Comparison of ENCODE assay signal across 9 cellular contexts in genomic region chr18:63444567-63444966, GRCh38. TPM values are rescaled to one million over a fixed set of nuclear protein-coding genes. Genes with fewer than 3 reads are reported as not detected.
DNase-seq lines count a peak whose midpoint lies in the region; ATAC-seq, FAIRE-seq and TF ChIP-seq lines count a peak whose summit lies in the region.
"Had no signal": no experiment of that assay in that cellular context is flagged by ENCODE, and none has a peak within 500 bp of the region (broad histone marks: within the 10 kb centered on the region; RNA-seq: fewer than 3 reads in every experiment).

No MANE protein-coding gene starts in this region.

- FAIRE-seq in GM12891 (lab: Jason Lieb, UNC): peak; percentile 38

- no peaks in the 10 kb centered on the region for H3K9me3 Mint-ChIP-seq in stimulated activated memory B cell treated with anti-CD40 and anti-IgM and Interleukin-4, amounts not matched to agents 10 μg/mL and 1 μg/mL and 100 μg/mL, for 72 hours
- H3K9me3 Mint-ChIP-seq in WTC11: peaks cover 4% of the 10 kb centered on the region; the same call in 1 of the 2 replicates

- POLR2A ChIA-PET in WTC11 (lab: Charles Lee): no interaction called here

- CTCF ChIA-PET in WTC11 (lab: Charles Lee): interaction anchor here (1.0 to 1.1 kb wide), 2 partner anchors 122 to 399 kb away, joined by 3 read pairs; no protein-coding TSS in a partner anchor

- DNase-seq in GM12891 (ENCODE audit: insufficient read length, low spot score) (no peak), NOMO-1 treated with dmso at 0.1 percent for 144 hours (lab: John Stamatoyannopoulos, UW; ENCODE audit: unreplicated experiment) (peak; percentile 83), fibroblast of peridontal ligament (ENCODE audit: extremely low read depth) (peak; percentile 84), UCSD-AML1 (lab: John Stamatoyannopoulos, UW; ENCODE audit: unreplicated experiment) (no peak), WTC11 (ENCODE audit: low spot score) (no peak)

- H3K27ac Mint-ChIP-seq in stimulated activated memory B cell treated with anti-CD40 and anti-IgM and Interleukin-4, amounts not matched to agents 10 μg/mL and 1 μg/mL and 100 μg/mL, for 72 hours: no peak overlapping the region
- no peak overlapping the region for H3K27ac Mint-ChIP-seq in WTC11

- H3K36me3 Mint-ChIP-seq in stimulated activated memory B cell treated with anti-CD40 and anti-IgM and Interleukin-4, amounts not matched to agents 10 μg/mL and 1 μg/mL and 100 μg/mL, for 72 hours: no peaks in the 10 kb centered on the region
- H3K36me3 Mint-ChIP-seq in WTC11: no peaks in the 10 kb centered on the region

- peaks cover 19% of the 10 kb centered on the region for H3K4me1 Mint-ChIP-seq in stimulated activated memory B cell treated with anti-CD40 and anti-IgM and Interleukin-4, amounts not matched to agents 10 μg/mL and 1 μg/mL and 100 μg/mL, for 72 hours
- no peaks in the 10 kb centered on the region for H3K4me1 Mint-ChIP-seq in WTC11

- H3K27me3 Mint-ChIP-seq in stimulated activated memory B cell treated with anti-CD40 and anti-IgM and Interleukin-4, amounts not matched to agents 10 μg/mL and 1 μg/mL and 100 μg/mL, for 72 hours: peaks cover 11% of the 10 kb centered on the region
- no peaks in the 10 kb centered on the region; the same call in 1 of the 2 replicates for H3K27me3 Mint-ChIP-seq in WTC11 (ENCODE audit: low read depth)

- no peak for TF ChIP-seq CTCF in WTC11 (IDR thresholded peaks at IDR 0.05)

- ATAC-seq in stimulated activated memory B cell treated with anti-CD40 and anti-IgM and Interleukin-4, amounts not matched to agents 10 μg/mL and 1 μg/mL and 100 μg/mL, for 72 hours: peak; percentile 64
- ATAC-seq in GM18502 (IDR thresholded peaks at IDR 0.05; ENCODE audit: poor library complexity, unreplicated experiment) (no peak), GM21381 (IDR thresholded peaks at IDR 0.05; ENCODE audit: unreplicated experiment) (no peak), WTC11 (no peak)

- no peak overlapping the region for H3K4me3 Mint-ChIP-seq in stimulated activated memory B cell treated with anti-CD40 and anti-IgM and Interleukin-4, amounts not matched to agents 10 μg/mL and 1 μg/mL and 100 μg/mL, for 72 hours
- H3K4me3 Mint-ChIP-seq in WTC11: no peak overlapping the region

- no peak for TF ChIP-seq POLR2A in GM12891 (IDR thresholded peaks at IDR 0.05; ENCODE audit: low read depth, low read length)

TF ChIP-seq in GM12891, 5 proteins besides CTCF, POLR2A, EP300 and RAD21:
- TF ChIP-seq POLR2AphosphoS5 (IDR thresholded peaks at IDR 0.05; ENCODE audit: low read depth, low read length) (no peak), POU2F2 (IDR thresholded peaks at IDR 0.05; ENCODE audit: low read depth, low read length) (no peak), PAX5 (IDR thresholded peaks at IDR 0.05; ENCODE audit: insufficient read depth, low read length, severe bottlenecking) (no peak), TAF1 (IDR thresholded peaks at IDR 0.05; ENCODE audit: low read depth, low read length) (no peak), SPI1 (IDR thresholded peaks at IDR 0.05; ENCODE audit: low read depth, low read length) (no peak)

TF ChIP-seq in WTC11, 78 proteins besides CTCF, POLR2A, EP300 and RAD21:
- TF ChIP-seq ZNF512 (CRISPR knock-in tag; IDR thresholded peaks at IDR 0.05; ENCODE audit: borderline replicate concordance): no peak
- TF ChIP-seq FOXP1 (CRISPR knock-in tag; IDR thresholded peaks at IDR 0.05; ENCODE audit: borderline replicate concordance): no peak
- TF ChIP-seq CDX4 (CRISPR knock-in tag; IDR thresholded peaks at IDR 0.05; ENCODE audit: borderline replicate concordance): no peak

RNA-seq across cellular contexts. Expression of gene VPS4B, which starts 22.3 kb away (rescaled TPM):
- polyA plus RNA-seq in GM12891 (2012; ENCODE audit: low read depth, missing spikeins): 12.3 TPM
- 37.8 to 44.1 TPM (median 42.8 TPM) in 3 replicates for total RNA-seq in WTC11 (2021)

RNA-seq across cellular contexts. Expression of gene SERPINB5, which starts 32.2 kb away (rescaled TPM):
- 0.04 TPM for polyA plus RNA-seq in GM12891 (2012; ENCODE audit: low read depth, missing spikeins)
- 0.17 to 0.25 TPM (median 0.18 TPM) in 3 replicates for total RNA-seq in WTC11 (2021)
- total RNA-seq: skeletal muscle tissue had no signal

Comparison
In these comparisons a context has a peak if more than half of its experiments do, and no peak if none do; other contexts are left out.
1. DNase-seq: peak in NOMO-1 treated with dmso at 0.1 percent for 144 hours (single experiment) and fibroblast of peridontal ligament (single experiment); none in GM12891 (single experiment), UCSD-AML1 (single experiment) and WTC11 (single experiment).